16 cellular contexts compared by ENCODE assay signal in genomic region chrX:10243056-10243455, GRCh38.
DNase-seq lines count a peak whose midpoint lies in the region.
"Had no signal": no experiment of that assay in that cellular context is flagged by ENCODE, and none has a peak within 500 bp of the region (broad histone marks: within the 10 kb centered on the region; RNA-seq: fewer than 3 reads in every experiment).

No MANE protein-coding gene starts in this region.

- DNase-seq in DMS153 treated with DMSO at 0.1 percent for 48 hours (lab: John Stamatoyannopoulos, UW; ENCODE audit: unreplicated experiment) (peak; percentile 11), DMS153 (lab: John Stamatoyannopoulos, UW) (no peak), COLO668 (lab: John Stamatoyannopoulos, UW; ENCODE audit: unreplicated experiment) (peak; percentile 22), NCI-H69 (lab: John Stamatoyannopoulos, UW) (peak; percentile 9), dermis blood vessel endothelial cell (peak; percentile 28), DMS53 (lab: John Stamatoyannopoulos, UW) (no peak), hypothalamus (lab: John Stamatoyannopoulos, UW) (no peak), AG08396 (ENCODE audit: low spot score) (no peak)
- DNase-seq: 8988T; CD8-positive, alpha-beta T cell; Karpas-422; NCI-H1436; NCI-H2029 treated with DMSO at 0.1 percent for 48 hours; NCI-H226; SHP77; T-helper 1 cell had no signal

Comparison
In these comparisons a context has a peak if more than half of its experiments do, and no peak if none do; other contexts are left out.
1. DNase-seq: peak in DMS153 treated with DMSO at 0.1 percent for 48 hours (single experiment), COLO668 (single experiment), NCI-H69 (single experiment) and dermis blood vessel endothelial cell (single experiment); none in DMS153 (single experiment), DMS53 (single experiment), hypothalamus (0 of 51) and AG08396 (single experiment).